35 cellular contexts compared by ENCODE assay signal in the genomic region with DNA sequence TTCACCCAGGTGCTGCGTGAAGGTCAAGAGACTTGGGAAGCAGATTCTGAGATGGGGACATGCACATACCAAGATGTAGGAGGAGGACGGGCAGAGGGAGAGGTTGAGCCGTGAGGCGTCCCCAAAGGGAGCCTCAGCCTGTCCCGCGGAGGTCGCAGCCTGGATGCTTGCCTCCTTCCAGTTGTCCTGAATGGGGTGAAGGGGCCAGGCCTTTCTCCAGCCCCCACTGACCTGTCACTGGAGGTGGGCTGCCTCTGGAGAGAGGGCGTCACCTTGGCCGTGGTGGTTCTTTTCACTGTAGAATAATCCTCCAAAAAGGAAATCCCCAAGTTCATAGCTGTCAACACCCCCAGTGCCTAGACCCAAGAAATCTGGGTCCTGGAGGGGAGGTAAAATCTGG.
"Had no signal": no experiment of that assay in that cellular context is flagged by ENCODE, and none has a peak within 500 bp of the region (broad histone marks: within the 10 kb centered on the region; RNA-seq: fewer than 3 reads in every experiment).

No MANE protein-coding gene starts in this region.

- H3K9ac ChIP-seq: KMS-11 had no signal

- H3K36me3 ChIP-seq: MG63 had no signal

- DNase-seq: Karpas-422, Kasumi-1, MG63, MM.1S, MV-4-11, NCI-H1048, NCI-H1092, NCI-H1092 treated with DMSO at 0.1 percent for 48 hours, NCI-H1105, NCI-H1105 treated with DMSO at 0.1 percent for 48 hours, NCI-H1417, NCI-H1417 treated with DMSO at 0.1 percent for 48 hours, NCI-H1436, NCI-H1436 treated with DMSO at 0.1 percent for 48 hours, NCI-H146, NCI-H1694, NCI-H1694 treated with DMSO at 0.1 percent for 48 hours, NCI-H187, NCI-H187 treated with DMSO at 0.1 percent for 48 hours, NCI-H1930, NCI-H2029, NCI-H2029 treated with DMSO at 0.1 percent for 48 hours, NCI-H2081, NCI-H2081 treated with DMSO at 0.1 percent for 48 hours, NCI-H2107, NCI-H2171, NCI-H2171 treated with DMSO at 0.1 percent for 48 hours, NCI-H2227 treated with DMSO at 0.1 percent for 48 hours, NCI-H226, NCI-H345, NCI-H446, NCI-H446 treated with DMSO at 0.1 percent for 48 hours, NCI-H510A, NCI-H510A treated with DMSO at 0.1 percent for 48 hours had no signal

- H3K27me3 ChIP-seq: MG63 had no signal

- H3K4me3 ChIP-seq: MG63 had no signal

- H3K4me2 ChIP-seq: KMS-11 had no signal

- H3K27ac ChIP-seq: KMS-11 had no signal
